ENCODE assay signal across 30 cellular contexts in genomic region chr15:83039206-83039605, GRCh38. TPM values are rescaled to one million over a fixed set of nuclear protein-coding genes. Genes with fewer than 3 reads are reported as not detected.
DNase-seq lines count a peak whose midpoint lies in the region; ATAC-seq, FAIRE-seq and TF ChIP-seq lines count a peak whose summit lies in the region.
"Had no signal": no experiment of that assay in that cellular context is flagged by ENCODE, and none has a peak within 500 bp of the region (broad histone marks: within the 10 kb centered on the region; RNA-seq: fewer than 3 reads in every experiment).

No MANE protein-coding gene starts in this region.

- H3K27me3 ChIP-seq in astrocyte (ENCODE audit: insufficient read depth, low read length): no peaks in the 10 kb centered on the region
- H3K27me3 ChIP-seq: colonic mucosa, gastrocnemius medialis, right lobe of liver, upper lobe of left lung had no signal

- FAIRE-seq in astrocyte (lab: Jason Lieb, UNC): no peak
- FAIRE-seq: bronchial epithelial cell, GM18507 had no signal

- no peak overlapping the region for H3K27ac ChIP-seq in astrocyte (ENCODE audit: low read depth, low read length)
- H3K27ac ChIP-seq: colonic mucosa, GM23248, right lobe of liver, upper lobe of left lung had no signal

- H3K27me3 Mint-ChIP-seq in activated naive CD4-positive, alpha-beta T cell treated with anti-CD3 and anti-CD28 coated beads, Interleukin-2, amount 10 ng/mL, durations not matched to agents 7 days and 5 days: no peaks in the 10 kb centered on the region
- H3K27me3 Mint-ChIP-seq in IgD-negative memory B cell: no peaks in the 10 kb centered on the region
- no peaks in the 10 kb centered on the region for H3K27me3 Mint-ChIP-seq in astrocyte (ENCODE audit: low read depth, unreplicated experiment)
- H3K27me3 Mint-ChIP-seq in naive thymus-derived CD8-positive, alpha-beta T cell: no peaks in the 10 kb centered on the region
- H3K27me3 Mint-ChIP-seq: progenitor cell of endocrine pancreas had no signal

- H4K20me1 ChIP-seq in astrocyte (ENCODE audit: insufficient read depth, low read length): peaks cover 66% of the 10 kb centered on the region

- POLR2A ChIA-PET in naive thymus-derived CD8-positive, alpha-beta T cell (lab: Charles Lee): no interaction called here

- no peaks in the 10 kb centered on the region for H3K4me1 ChIP-seq in astrocyte (ENCODE audit: insufficient read depth, low read length)
- H3K4me1 ChIP-seq: colonic mucosa, right lobe of liver, upper lobe of left lung had no signal

- H3K9me3 ChIP-seq in astrocyte (ENCODE audit: insufficient read depth, low read depth, low read length): no peaks in the 10 kb centered on the region
- H3K9me3 ChIP-seq: colonic mucosa, gastrocnemius medialis, right lobe of liver, upper lobe of left lung had no signal

- no peak for ATAC-seq in naive thymus-derived CD8-positive, alpha-beta T cell
- ATAC-seq in GM19452 (IDR thresholded peaks at IDR 0.05; ENCODE audit: unreplicated experiment) (no peak), HG02870 (IDR thresholded peaks at IDR 0.05; ENCODE audit: unreplicated experiment) (no peak)
- ATAC-seq: gastrocnemius medialis, HepG2, left lobe of liver, right lobe of liver had no signal

- peaks cover 5% of the 10 kb centered on the region for H3K9me3 Mint-ChIP-seq in activated naive CD4-positive, alpha-beta T cell treated with anti-CD3 and anti-CD28 coated beads, Interleukin-2, amount 10 ng/mL, durations not matched to agents 7 days and 5 days
- H3K9me3 Mint-ChIP-seq in IgD-negative memory B cell (peaks cover 0 to 3% (median 2%) of the 10 kb centered on the region in 3 donors), astrocyte (ENCODE audit: unreplicated experiment) (no peaks in the 10 kb centered on the region)
- peaks cover 0 to 4% (median 0%) of the 10 kb centered on the region in 9 donors for H3K9me3 Mint-ChIP-seq in naive thymus-derived CD8-positive, alpha-beta T cell

- peaks cover 11% of the 10 kb centered on the region for H3K36me3 ChIP-seq in astrocyte (ENCODE audit: insufficient read depth, low read length)

- peaks cover 68% of the 10 kb centered on the region for H3K36me3 Mint-ChIP-seq in activated naive CD4-positive, alpha-beta T cell treated with anti-CD3 and anti-CD28 coated beads, Interleukin-2, amount 10 ng/mL, durations not matched to agents 7 days and 5 days
- H3K36me3 Mint-ChIP-seq in IgD-negative memory B cell (peaks cover 21% of the 10 kb centered on the region), astrocyte (ENCODE audit: low read depth, unreplicated experiment) (peaks cover 18% of the 10 kb centered on the region)
- H3K36me3 Mint-ChIP-seq in naive thymus-derived CD8-positive, alpha-beta T cell: peaks cover 18 to 83% (median 49%) of the 10 kb centered on the region in 3 donors

- H3K4me1 Mint-ChIP-seq in activated naive CD4-positive, alpha-beta T cell treated with anti-CD3 and anti-CD28 coated beads, Interleukin-2, amount 10 ng/mL, durations not matched to agents 7 days and 5 days: peaks cover 29% of the 10 kb centered on the region
- H3K4me1 Mint-ChIP-seq in IgD-negative memory B cell (peaks cover 14 to 19% (median 19%) of the 10 kb centered on the region in 3 donors), astrocyte (ENCODE audit: low read depth, unreplicated experiment) (no peaks in the 10 kb centered on the region)
- peaks cover 21 to 43% (median 42%) of the 10 kb centered on the region in 4 donors for H3K4me1 Mint-ChIP-seq in naive thymus-derived CD8-positive, alpha-beta T cell

- H3K4me2 ChIP-seq in astrocyte (ENCODE audit: low read length): no peak overlapping the region

- H3K79me2 ChIP-seq in astrocyte (ENCODE audit: insufficient read depth, low read length): peaks cover 88% of the 10 kb centered on the region

- peak overlapping the region; percentile 63 for H3K27ac Mint-ChIP-seq in activated naive CD4-positive, alpha-beta T cell treated with anti-CD3 and anti-CD28 coated beads, Interleukin-2, amount 10 ng/mL, durations not matched to agents 7 days and 5 days
- peak overlapping the region in 2 of 3 donors; percentile 6 to 11 for H3K27ac Mint-ChIP-seq in IgD-negative memory B cell
- H3K27ac Mint-ChIP-seq in astrocyte (ENCODE audit: unreplicated experiment): no peak overlapping the region
- H3K27ac Mint-ChIP-seq in naive thymus-derived CD8-positive, alpha-beta T cell: peak overlapping the region in 9 of 10 donors; percentile 8 to 72 (median 40)

- CTCF ChIA-PET in activated naive CD4-positive, alpha-beta T cell treated with anti-CD3 and anti-CD28 coated beads, Interleukin-2, amount 10 ng/mL, durations not matched to agents 7 days and 5 days (lab: Charles Lee): no interaction called here

- DNase-seq in activated naive CD4-positive, alpha-beta T cell treated with anti-CD3 and anti-CD28 coated beads, Interleukin-2, amount 10 ng/mL, durations not matched to agents 7 days and 5 days: no peak
- DNase-seq in activated naive CD4-positive, alpha-beta T cell (lab: John Stamatoyannopoulos, UW): no peak
- DNase-seq in astrocyte (ENCODE audit: low read depth): peak; percentile 48
- DNase-seq in naive thymus-derived CD8-positive, alpha-beta T cell: no peak
- DNase-seq in NCI-H774 (lab: John Stamatoyannopoulos, UW): no peak
- DNase-seq: activated CD4-positive, alpha-beta T cell treated with anti-CD3 and anti-CD28 coated beads for 48 hours; activated gamma-delta T cell; amygdala; colonic mucosa; COR-L47; DMS79; effector memory CD4-positive, alpha-beta T cell; gastrocnemius medialis; GM23248; hippocampal formation; mesenchymal stem cell; NCI-H1694 treated with DMSO at 0.1 percent for 48 hours; NCI-H510A; right lobe of liver; stimulated activated CD4-positive, alpha-beta T cell treated with anti-CD3 and anti-CD28 coated beads, Interleukin-2, amount 100 ng/mL, for 48 hours; substantia nigra; upper lobe of left lung had no signal

- H3K4me3 ChIP-seq in astrocyte (ENCODE audit: insufficient read depth, low read depth, low read length): no peak overlapping the region
- H3K4me3 ChIP-seq: colonic mucosa, gastrocnemius medialis, GM23248, right lobe of liver, upper lobe of left lung had no signal

- H2AFZ ChIP-seq in astrocyte (ENCODE audit: low read depth, low read length): no peak overlapping the region
- H2AFZ ChIP-seq: GM23248 had no signal

- H3K4me3 Mint-ChIP-seq in activated naive CD4-positive, alpha-beta T cell treated with anti-CD3 and anti-CD28 coated beads, Interleukin-2, amount 10 ng/mL, durations not matched to agents 7 days and 5 days: no peak overlapping the region
- no peak overlapping the region for H3K4me3 Mint-ChIP-seq in IgD-negative memory B cell
- H3K4me3 Mint-ChIP-seq in astrocyte (ENCODE audit: unreplicated experiment): no peak overlapping the region
- H3K4me3 Mint-ChIP-seq in naive thymus-derived CD8-positive, alpha-beta T cell: peak overlapping the region in 3 of 10 donors; percentile 11 to 37 (median 28)

- TF ChIP-seq CTCF in astrocyte (IDR thresholded peaks at IDR 0.05; ENCODE audit: insufficient read depth, low read depth, low read length): no peak

- H3K9ac ChIP-seq in astrocyte (ENCODE audit: low read length): no peak overlapping the region
- H3K9ac ChIP-seq: GM23248 had no signal

RNA-seq across cellular contexts. Expression of gene C15orf40, which starts 27.8 kb away (rescaled TPM):
- polyA plus RNA-seq in IgD-negative memory B cell: 54.5 TPM
- total RNA-seq in astrocyte: 15.3 and 18.1 TPM in 2 replicates
- total RNA-seq in naive thymus-derived CD8-positive, alpha-beta T cell: 10 to 100 TPM; 48.4 to 49.9 TPM
- polyA plus RNA-seq in naive thymus-derived CD8-positive, alpha-beta T cell: 10 to 100 TPM; 56.2 to 87.5 (median 67.8) TPM

RNA-seq across cellular contexts. Expression of gene BTBD1, which starts 27.8 kb away (rescaled TPM):
- 49.7 TPM for polyA plus RNA-seq in IgD-negative memory B cell
- 60.3 and 61.1 TPM in 2 replicates for total RNA-seq in astrocyte
- 10 to 100 TPM; 42.9 to 43.3 TPM for total RNA-seq in naive thymus-derived CD8-positive, alpha-beta T cell
- polyA plus RNA-seq in naive thymus-derived CD8-positive, alpha-beta T cell: 10 to 100 TPM; 36.0 to 40.6 (median 37.0) TPM

RNA-seq across cellular contexts. Expression of gene RAMAC, which starts 53.2 kb away (rescaled TPM):
- polyA plus RNA-seq in IgD-negative memory B cell: 38.2 TPM
- 44.4 and 44.7 TPM in 2 replicates for total RNA-seq in astrocyte
- total RNA-seq in naive thymus-derived CD8-positive, alpha-beta T cell: 10 to 100 TPM; 17.5 to 22.3 TPM
- 10 to 100 TPM; 28.5 to 35.0 (median 31.7) TPM for polyA plus RNA-seq in naive thymus-derived CD8-positive, alpha-beta T cell
